ENCODE assay signal across 11 cellular contexts in the genomic region with DNA sequence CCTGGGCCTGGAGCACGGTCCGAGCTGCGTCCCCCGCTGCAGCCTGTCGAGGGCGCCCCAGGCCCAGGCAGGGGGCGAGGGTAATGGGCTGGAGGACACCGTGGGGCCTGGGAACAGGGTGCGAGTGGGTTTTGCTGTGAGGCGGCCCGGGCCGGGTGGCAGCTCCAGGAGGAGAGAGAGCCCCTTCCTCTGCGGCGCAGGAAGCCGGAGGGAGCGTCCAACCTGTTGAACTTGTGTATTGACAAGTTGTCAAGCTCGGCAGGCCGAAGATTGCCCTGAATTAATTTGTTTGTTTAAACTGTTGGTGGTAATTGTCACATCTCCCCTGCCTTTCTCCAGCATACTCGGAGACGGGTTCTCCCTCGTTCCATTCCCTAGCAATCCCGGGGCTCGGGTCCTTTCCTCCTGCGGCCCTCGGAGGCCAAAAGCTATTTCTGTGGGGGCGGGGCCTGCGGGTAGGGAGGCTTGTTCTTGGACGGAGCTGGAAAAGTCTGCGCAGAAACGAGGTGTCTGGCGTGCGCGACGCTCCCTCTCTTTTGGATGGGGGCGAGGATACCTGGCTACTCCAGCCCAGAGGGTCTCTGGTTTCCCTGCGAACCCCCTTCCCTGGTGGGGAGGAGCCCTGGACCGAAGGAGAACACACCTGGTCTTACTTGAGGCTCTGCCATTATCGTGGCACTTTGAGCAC. TPM values are rescaled to one million over a fixed set of nuclear protein-coding genes. Genes with fewer than 3 reads are reported as not detected.
A peak's percentile ranks its signal among the peaks of the same experiment; 100 is the strongest.
DNase-seq lines count a peak whose midpoint lies in the region; ATAC-seq and FAIRE-seq lines count a peak whose summit lies in the region.
"Had no signal": no experiment of that assay in that cellular context is flagged by ENCODE, and none has a peak within 500 bp of the region (broad histone marks: within the 10 kb centered on the region; RNA-seq: fewer than 3 reads in every experiment).

No MANE protein-coding gene starts in this region.

- DNase-seq in activated CD4-positive, alpha-beta T cell treated with anti-CD3 and anti-CD28 coated beads for 36 hours: peak; percentile 46
- DNase-seq in activated CD4-positive, alpha-beta T cell treated with anti-CD3 and anti-CD28 coated beads for 4 hours: no peak
- DNase-seq in UCSD-AML1 (lab: John Stamatoyannopoulos, UW; ENCODE audit: unreplicated experiment) (peak; percentile 15), HTR-8/SVneo (ENCODE audit: insufficient read length, low spot score) (no peak), RKO (ENCODE audit: low spot score) (no peak)
- DNase-seq in stimulated activated naive B cell treated with anti-CD40 and anti-IgM and Interleukin-4, amounts not matched to agents 10 μg/mL and 1 μg/mL and 100 μg/mL, for 72 hours: no peak
- DNase-seq: aorta, NCI-H2107 had no signal

- H3K27me3 ChIP-seq in iPS-18a (ENCODE audit: control insufficient read depth, insufficient read depth, low read length): peaks cover 100% of the 10 kb centered on the region

- H3K27ac Mint-ChIP-seq in activated CD4-positive, alpha-beta T cell treated with anti-CD3 and anti-CD28 coated beads for 36 hours: no peak overlapping the region
- H3K27ac Mint-ChIP-seq in stimulated activated naive B cell treated with anti-CD40 and anti-IgM and Interleukin-4, amounts not matched to agents 10 μg/mL and 1 μg/mL and 100 μg/mL, for 72 hours: peak overlapping the region; percentile 43

- H3K4me3 ChIP-seq in iPS-18a (ENCODE audit: low read length): peak overlapping the region; percentile 40

- H3K4me1 ChIP-seq in iPS-18a (ENCODE audit: control insufficient read depth, low read depth, low read length): peaks cover 28% of the 10 kb centered on the region

- no peak overlapping the region for H3K9ac ChIP-seq in iPS-18a (ENCODE audit: low read length)

- H3K9me3 ChIP-seq in iPS-18a (ENCODE audit: control insufficient read depth, low read depth, low read length): peaks cover 3% of the 10 kb centered on the region

- peaks cover 18% of the 10 kb centered on the region for H3K4me1 Mint-ChIP-seq in activated CD4-positive, alpha-beta T cell treated with anti-CD3 and anti-CD28 coated beads for 36 hours
- H3K4me1 Mint-ChIP-seq in stimulated activated naive B cell treated with anti-CD40 and anti-IgM and Interleukin-4, amounts not matched to agents 10 μg/mL and 1 μg/mL and 100 μg/mL, for 72 hours: peaks cover 28 to 38% of the 10 kb centered on the region in 2 donors

- intact Hi-C loops in activated CD4-positive, alpha-beta T cell treated with anti-CD3 and anti-CD28 coated beads for 36 hours (cut with DNase I, micrococcal nuclease): loop anchor here (2.0 to 10.0 kb wide), 4 partner anchors 19 to 349 kb away; no protein-coding TSS in a partner anchor

- no peak for FAIRE-seq in HTR-8/SVneo (lab: Jason Lieb, UNC)

- peak; percentile 57 for ATAC-seq in activated CD4-positive, alpha-beta T cell treated with anti-CD3 and anti-CD28 coated beads for 36 hours
- ATAC-seq in stimulated activated naive B cell treated with anti-CD40 and anti-IgM and Interleukin-4, amounts not matched to agents 10 μg/mL and 1 μg/mL and 100 μg/mL, for 72 hours (replicated peaks): peak; percentile 48 to 52
- no peak for ATAC-seq in HG02623 (IDR thresholded peaks at IDR 0.05; ENCODE audit: unreplicated experiment)

- H3K36me3 ChIP-seq in iPS-18a (ENCODE audit: control insufficient read depth, low read depth, low read length): no peaks in the 10 kb centered on the region

- POLR2A ChIA-PET in activated CD4-positive, alpha-beta T cell treated with anti-CD3 and anti-CD28 coated beads for 36 hours (lab: Charles Lee): no interaction called here

- CTCF ChIA-PET in activated CD4-positive, alpha-beta T cell treated with anti-CD3 and anti-CD28 coated beads for 36 hours (lab: Charles Lee): interaction anchor here (1.2 to 3.0 kb wide), 3 partner anchors 12 to 317 kb away, joined by 5 to 12 read pairs (median 6); no protein-coding TSS in a partner anchor

- peak overlapping the region; percentile 18 for H3K4me3 Mint-ChIP-seq in activated CD4-positive, alpha-beta T cell treated with anti-CD3 and anti-CD28 coated beads for 36 hours
- peak overlapping the region; percentile 59 to 70 for H3K4me3 Mint-ChIP-seq in stimulated activated naive B cell treated with anti-CD40 and anti-IgM and Interleukin-4, amounts not matched to agents 10 μg/mL and 1 μg/mL and 100 μg/mL, for 72 hours

- no peaks in the 10 kb centered on the region for H3K9me3 Mint-ChIP-seq in activated CD4-positive, alpha-beta T cell treated with anti-CD3 and anti-CD28 coated beads for 36 hours (ENCODE audit: low read depth)
- peaks cover 0 to 1% of the 10 kb centered on the region in 2 donors for H3K9me3 Mint-ChIP-seq in stimulated activated naive B cell treated with anti-CD40 and anti-IgM and Interleukin-4, amounts not matched to agents 10 μg/mL and 1 μg/mL and 100 μg/mL, for 72 hours

- H3K27ac ChIP-seq in iPS-18a (ENCODE audit: low read length): no peak overlapping the region

- H3K36me3 Mint-ChIP-seq in activated CD4-positive, alpha-beta T cell treated with anti-CD3 and anti-CD28 coated beads for 36 hours (ENCODE audit: low read depth): no peaks in the 10 kb centered on the region
- H3K36me3 Mint-ChIP-seq in stimulated activated naive B cell treated with anti-CD40 and anti-IgM and Interleukin-4, amounts not matched to agents 10 μg/mL and 1 μg/mL and 100 μg/mL, for 72 hours: peaks cover 0 to 2% of the 10 kb centered on the region in 2 donors

- peaks cover 80% of the 10 kb centered on the region for H3K27me3 Mint-ChIP-seq in activated CD4-positive, alpha-beta T cell treated with anti-CD3 and anti-CD28 coated beads for 36 hours
- H3K27me3 Mint-ChIP-seq in stimulated activated naive B cell treated with anti-CD40 and anti-IgM and Interleukin-4, amounts not matched to agents 10 μg/mL and 1 μg/mL and 100 μg/mL, for 72 hours: peaks cover 72 to 79% of the 10 kb centered on the region in 2 donors

RNA-seq across cellular contexts. Expression of a gene that starts 9.9 kb away (rescaled TPM):
- total RNA-seq in activated CD4-positive, alpha-beta T cell treated with anti-CD3 and anti-CD28 coated beads for 36 hours: not detected
- total RNA-seq: aorta, omental fat pad had no signal

Comparison
In these comparisons a context has a peak if more than half of its experiments do, and no peak if none do; other contexts are left out.
1. DNase-seq: peak in activated CD4-positive, alpha-beta T cell treated with anti-CD3 and anti-CD28 coated beads for 36 hours (single experiment) and UCSD-AML1 (single experiment); none in activated CD4-positive, alpha-beta T cell treated with anti-CD3 and anti-CD28 coated beads for 4 hours (0 of 2), stimulated activated naive B cell treated with anti-CD40 and anti-IgM and Interleukin-4, amounts not matched to agents 10 μg/mL and 1 μg/mL and 100 μg/mL, for 72 hours (single experiment), HTR-8/SVneo (single experiment) and RKO (single experiment).